ENCODE assay signal across 13 cellular contexts in the genomic region with DNA sequence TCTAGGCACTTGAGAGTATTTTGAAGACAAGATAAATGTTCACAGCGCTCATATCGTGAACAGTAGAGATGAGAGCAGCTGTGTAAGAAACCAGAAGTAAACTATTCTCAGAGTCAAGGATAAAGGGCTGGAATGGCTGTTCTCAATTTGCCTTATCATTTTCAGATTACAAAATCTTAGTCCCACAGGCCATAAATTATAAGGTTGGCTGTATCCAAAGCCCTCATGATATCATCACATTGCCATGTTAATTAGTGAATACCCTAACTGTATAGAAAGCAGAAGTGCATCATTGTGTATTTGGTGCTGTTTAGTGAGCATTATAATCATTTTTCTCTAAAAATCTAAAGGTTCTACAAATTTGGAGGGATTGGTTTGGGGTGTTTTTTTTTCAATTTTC.
"Had no signal": no experiment of that assay in that cellular context is flagged by ENCODE, and none has a peak within 500 bp of the region (broad histone marks: within the 10 kb centered on the region; RNA-seq: fewer than 3 reads in every experiment).

No MANE protein-coding gene starts in this region.

- H3K4me3 Mint-ChIP-seq: activated naive CD8-positive, alpha-beta T cell treated with anti-CD3 and anti-CD28 coated beads, Interleukin-2, amount 10 ng/mL, durations not matched to agents 7 days and 5 days; activated T-helper 1 cell treated with anti-CD3 and anti-CD28 coated beads, Interleukin-12 subunit alpha, Interleukin-12 subunit beta, Interleukin-2, Interleukin-4 antibody, amounts not matched to agents 30 ng/mL and 10 ng/mL and 1 ng/mL, durations not matched to agents 14 hours and 24 hours and 36 hours; stimulated activated naive CD8-positive, alpha-beta T cell treated with anti-CD3 and anti-CD28 coated beads, Interleukin-15, amount 100 ng/mL, for 72 hours had no signal

- H3K27ac Mint-ChIP-seq: activated naive CD8-positive, alpha-beta T cell treated with anti-CD3 and anti-CD28 coated beads, Interleukin-2, amount 10 ng/mL, durations not matched to agents 7 days and 5 days; activated T-helper 1 cell treated with anti-CD3 and anti-CD28 coated beads, Interleukin-12 subunit alpha, Interleukin-12 subunit beta, Interleukin-2, Interleukin-4 antibody, amounts not matched to agents 30 ng/mL and 10 ng/mL and 1 ng/mL, durations not matched to agents 14 hours and 24 hours and 36 hours; stimulated activated naive CD8-positive, alpha-beta T cell treated with anti-CD3 and anti-CD28 coated beads, Interleukin-15, amount 100 ng/mL, for 72 hours had no signal

- ATAC-seq: activated CD4-positive, CD25-positive, alpha-beta regulatory T cell treated with anti-CD3 and anti-CD28 coated beads, Interleukin-2, amount 50 U/mL, for 24 hours; gastrocnemius medialis; heart right ventricle; left lobe of liver; pancreas; stimulated activated naive CD8-positive, alpha-beta T cell treated with anti-CD3 and anti-CD28 coated beads, Interleukin-15, amount 100 ng/mL, for 72 hours had no signal

- H3K27me3 ChIP-seq: gastrocnemius medialis, heart right ventricle, pancreas, sigmoid colon had no signal

- H3K36me3 Mint-ChIP-seq: activated naive CD8-positive, alpha-beta T cell treated with anti-CD3 and anti-CD28 coated beads, Interleukin-2, amount 10 ng/mL, durations not matched to agents 7 days and 5 days had no signal

- H3K4me3 ChIP-seq: gastrocnemius medialis, heart right ventricle, pancreas, sigmoid colon had no signal

- H3K27ac ChIP-seq: epithelial cell of prostate, gastrocnemius medialis, heart right ventricle, pancreas, sigmoid colon had no signal

- H3K27me3 Mint-ChIP-seq: activated naive CD8-positive, alpha-beta T cell treated with anti-CD3 and anti-CD28 coated beads, Interleukin-2, amount 10 ng/mL, durations not matched to agents 7 days and 5 days; stimulated activated naive CD8-positive, alpha-beta T cell treated with anti-CD3 and anti-CD28 coated beads, Interleukin-15, amount 100 ng/mL, for 72 hours had no signal

- H3K9me3 Mint-ChIP-seq: activated naive CD8-positive, alpha-beta T cell treated with anti-CD3 and anti-CD28 coated beads, Interleukin-2, amount 10 ng/mL, durations not matched to agents 7 days and 5 days; activated T-helper 1 cell treated with anti-CD3 and anti-CD28 coated beads, Interleukin-12 subunit alpha, Interleukin-12 subunit beta, Interleukin-2, Interleukin-4 antibody, amounts not matched to agents 30 ng/mL and 10 ng/mL and 1 ng/mL, durations not matched to agents 14 hours and 24 hours and 36 hours; stimulated activated naive CD8-positive, alpha-beta T cell treated with anti-CD3 and anti-CD28 coated beads, Interleukin-15, amount 100 ng/mL, for 72 hours had no signal

- H3K9me3 ChIP-seq: gastrocnemius medialis, heart right ventricle, pancreas, sigmoid colon had no signal

- DNase-seq: activated naive CD8-positive, alpha-beta T cell treated with anti-CD3 and anti-CD28 coated beads, Interleukin-2, amount 10 ng/mL, durations not matched to agents 7 days and 5 days; aorta; dermis blood vessel endothelial cell; gastrocnemius medialis; heart right ventricle; pancreas; sigmoid colon; stimulated activated CD4-positive, alpha-beta T cell treated with anti-CD3 and anti-CD28 coated beads, Interleukin-1b, Interleukin-23, amount 100 ng/mL, for 48 hours; stimulated activated naive CD8-positive, alpha-beta T cell treated with anti-CD3 and anti-CD28 coated beads, Interleukin-15, amount 100 ng/mL, for 72 hours had no signal

- H3K4me1 ChIP-seq: gastrocnemius medialis, heart right ventricle, pancreas, sigmoid colon had no signal

- H3K4me1 Mint-ChIP-seq: activated naive CD8-positive, alpha-beta T cell treated with anti-CD3 and anti-CD28 coated beads, Interleukin-2, amount 10 ng/mL, durations not matched to agents 7 days and 5 days; stimulated activated naive CD8-positive, alpha-beta T cell treated with anti-CD3 and anti-CD28 coated beads, Interleukin-15, amount 100 ng/mL, for 72 hours had no signal

- H3K36me3 ChIP-seq: gastrocnemius medialis, heart right ventricle, pancreas, sigmoid colon had no signal
